In genomic region chr11:34086554-34087278, GRCh38 we compare ENCODE assay signal across 9 cellular contexts. TPM values are rescaled to one million over a fixed set of nuclear protein-coding genes. Genes with fewer than 3 reads are reported as not detected.
DNase-seq lines count a peak whose midpoint lies in the region; ATAC-seq and TF ChIP-seq lines count a peak whose summit lies in the region.
"Had no signal": no experiment of that assay in that cellular context is flagged by ENCODE, and none has a peak within 500 bp of the region (broad histone marks: within the 10 kb centered on the region; RNA-seq: fewer than 3 reads in every experiment).

No MANE protein-coding gene starts in this region.

- no peaks in the 10 kb centered on the region for H3K27me3 Mint-ChIP-seq in activated B cell treated with CpG ODN at 0.5 μM for 24 hours
- H3K27me3 Mint-ChIP-seq in naive thymus-derived CD8-positive, alpha-beta T cell = no peaks in the 10 kb centered on the region

- peaks cover 83% of the 10 kb centered on the region for H3K36me3 Mint-ChIP-seq in activated B cell treated with CpG ODN at 0.5 μM for 24 hours (ENCODE audit: low read depth)
- peaks cover 10 to 89% (median 36%) of the 10 kb centered on the region in 3 donors for H3K36me3 Mint-ChIP-seq in naive thymus-derived CD8-positive, alpha-beta T cell

- POLR2A ChIA-PET in activated B cell treated with CpG ODN at 0.5 μM for 24 hours (lab: Charles Lee) = no interaction called here
- POLR2A ChIA-PET in naive thymus-derived CD8-positive, alpha-beta T cell (lab: Charles Lee) = no interaction called here

- no peak overlapping the region for H3K4me3 ChIP-seq in upper lobe of right lung

- CTCF ChIA-PET in activated B cell treated with CpG ODN at 0.5 μM for 24 hours (lab: Charles Lee) = no interaction called here

- peaks cover 5% of the 10 kb centered on the region for H3K4me1 Mint-ChIP-seq in activated B cell treated with CpG ODN at 0.5 μM for 24 hours
- H3K4me1 Mint-ChIP-seq in naive thymus-derived CD8-positive, alpha-beta T cell = peaks cover 3 to 23% (median 14%) of the 10 kb centered on the region in 4 donors

- DNase-seq in activated B cell treated with CpG ODN at 0.5 μM for 24 hours (no peak), NAMALWA (ENCODE audit: low spot score) (no peak), upper lobe of right lung (no peak)
- peak in 2 of 10 donors; percentile 13 to 25 for DNase-seq in naive thymus-derived CD8-positive, alpha-beta T cell
- DNase-seq: activated T-cell treated with anti-CD3 and anti-CD28 coated beads, Interleukin-2, amount 50 U/mL, for 1 hour; NCI-H526 had no signal

- H3K36me3 ChIP-seq in upper lobe of right lung = peaks cover 96% of the 10 kb centered on the region

- H3K4me1 ChIP-seq in upper lobe of right lung = no peaks in the 10 kb centered on the region

- H3K27me3 ChIP-seq in upper lobe of right lung = no peaks in the 10 kb centered on the region

- no peaks in the 10 kb centered on the region for H3K9me3 ChIP-seq in upper lobe of right lung

- intact Hi-C loops in activated B cell treated with CpG ODN at 0.5 μM for 24 hours (cut with micrococcal nuclease) (loop anchor here (5.0 kb wide), 1 partner anchor 34 kb away; the partner anchor contains the start of gene CAPRIN1), upper lobe of right lung (cut with DNase I) (no loop called here)

- no peak overlapping the region for H3K27ac ChIP-seq in upper lobe of right lung

- no peaks in the 10 kb centered on the region for H3K9me3 Mint-ChIP-seq in activated B cell treated with CpG ODN at 0.5 μM for 24 hours
- H3K9me3 Mint-ChIP-seq in naive thymus-derived CD8-positive, alpha-beta T cell = no peaks in the 10 kb centered on the region

- H3K27ac Mint-ChIP-seq in activated B cell treated with CpG ODN at 0.5 μM for 24 hours = no peak overlapping the region
- peak overlapping the region in 8 of 10 donors; percentile 30 to 87 (median 78) for H3K27ac Mint-ChIP-seq in naive thymus-derived CD8-positive, alpha-beta T cell

- no peak overlapping the region for H3K4me3 Mint-ChIP-seq in activated B cell treated with CpG ODN at 0.5 μM for 24 hours
- H3K4me3 Mint-ChIP-seq in naive thymus-derived CD8-positive, alpha-beta T cell = peak overlapping the region in 3 of 10 donors; percentile 7 to 24 (median 9)

- ATAC-seq in GM18511 (IDR thresholded peaks at IDR 0.05; ENCODE audit: unreplicated experiment) (peak; percentile 89), HG03025 (IDR thresholded peaks at IDR 0.05; ENCODE audit: low FRiP score, unreplicated experiment) (peak; percentile 75), activated B cell treated with CpG ODN at 0.5 μM for 24 hours (ENCODE audit: low read depth) (peak; percentile 10), HG02973 (IDR thresholded peaks at IDR 0.05; ENCODE audit: unreplicated experiment) (no peak), upper lobe of right lung (no peak)
- ATAC-seq in naive thymus-derived CD8-positive, alpha-beta T cell = peak; percentile 52 to 77

- no peak for TF ChIP-seq CTCF in activated B cell treated with CpG ODN at 0.5 μM for 24 hours (IDR thresholded peaks at IDR 0.05)
- no peak for TF ChIP-seq CTCF in upper lobe of right lung (IDR thresholded peaks at IDR 0.05)

RNA-seq across cellular contexts. Expression of gene NAT10, which starts 18.7 kb away (rescaled TPM):
- 107 and 120 TPM in 2 replicates for total RNA-seq in activated B cell treated with CpG ODN at 0.5 μM for 24 hours
- 10 to 100 TPM; 78.1 to 92.8 TPM for total RNA-seq in naive thymus-derived CD8-positive, alpha-beta T cell
- 10 to 100 TPM; 25.2 to 56.7 (median 41.9) TPM for polyA plus RNA-seq in naive thymus-derived CD8-positive, alpha-beta T cell
- total RNA-seq in upper lobe of right lung = 42.9 TPM

RNA-seq across cellular contexts. Expression of gene CAPRIN1, which starts 35.2 kb away (rescaled TPM):
- 152 and 158 TPM in 2 replicates for total RNA-seq in activated B cell treated with CpG ODN at 0.5 μM for 24 hours
- 100 to 1,000 TPM; 163 TPM for total RNA-seq in naive thymus-derived CD8-positive, alpha-beta T cell
- 10 to 100 TPM; 42.0 to 82.5 (median 57.1) TPM for polyA plus RNA-seq in naive thymus-derived CD8-positive, alpha-beta T cell
- total RNA-seq in upper lobe of right lung = 164 TPM

Comparison
In these comparisons a context has a peak if more than half of its experiments do, and no peak if none do; other contexts are left out.
1. ATAC-seq: peak in GM18511 (single experiment), HG03025 (single experiment), activated B cell treated with CpG ODN at 0.5 μM for 24 hours (single experiment) and naive thymus-derived CD8-positive, alpha-beta T cell (2 of 2); none in HG02973 (single experiment) and upper lobe of right lung (single experiment).